In the genomic region with DNA sequence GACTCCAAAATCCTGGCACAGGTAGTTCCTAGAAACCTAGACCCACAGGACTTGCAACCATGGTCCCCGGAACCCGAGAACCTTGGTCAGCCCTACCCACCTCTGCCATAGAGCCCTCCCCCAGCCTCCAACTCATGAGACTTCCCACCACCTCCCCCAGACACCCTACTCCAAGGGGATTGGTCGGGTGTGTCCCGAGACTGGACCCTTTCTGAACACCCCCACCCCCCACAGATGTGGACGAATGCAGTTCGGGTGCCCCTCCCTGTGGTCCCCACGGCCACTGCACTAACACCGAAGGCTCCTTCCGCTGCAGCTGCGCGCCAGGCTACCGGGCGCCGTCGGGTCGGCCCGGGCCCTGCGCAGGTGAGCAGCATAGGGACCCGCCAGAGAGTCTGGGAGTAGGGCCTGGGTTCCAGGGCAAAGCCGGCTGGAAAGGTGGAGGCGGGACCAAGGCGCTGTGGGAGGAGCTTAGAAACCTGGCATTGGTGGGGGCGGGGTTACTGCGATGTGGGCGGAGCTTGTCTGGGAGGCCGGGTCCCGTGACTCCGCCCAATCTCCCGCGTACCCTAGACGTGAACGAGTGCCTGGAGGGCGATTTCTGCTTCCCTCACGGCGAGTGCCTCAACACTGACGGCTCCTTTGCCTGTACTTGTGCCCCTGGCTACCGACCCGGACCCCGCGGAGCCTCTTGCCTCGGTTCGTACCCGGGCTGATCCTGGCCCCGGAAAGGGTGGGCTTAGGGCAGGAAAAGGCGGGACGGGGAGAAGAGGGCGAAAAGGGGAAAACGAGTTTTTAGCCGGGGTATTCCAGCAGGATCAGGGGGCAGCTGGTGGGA, we compare ENCODE assay signal across 8 cellular contexts. TPM values are rescaled to one million over a fixed set of nuclear protein-coding genes. Genes with fewer than 3 reads are reported as not detected.
DNase-seq lines count a peak whose midpoint lies in the region; ATAC-seq, FAIRE-seq and TF ChIP-seq lines count a peak whose summit lies in the region.

No MANE protein-coding gene starts in this region.

- DNase-seq in CD4-positive, CD25-positive, alpha-beta regulatory T cell: peak; percentile 53 to 70 (median 57)
- DNase-seq in activated CD4-positive, alpha-beta T cell treated with anti-CD3 and anti-CD28 coated beads, Interleukin-2, amount 50 U/mL, for 48 hours: peak; percentile 88 to 90
- DNase-seq in endothelial cell of umbilical vein (ENCODE audit: low read depth, low spot score) (no peak), tibial nerve (ENCODE audit: low spot score in 2 of 2) (peak; percentile 57 to 70)

- FAIRE-seq in endothelial cell of umbilical vein (lab: Jason Lieb, UNC): peak; percentile 73

- POLR2A ChIA-PET in endothelial cell of umbilical vein (lab: Charles Lee): no interaction called here

- H3K79me2 ChIP-seq in Loucy (ENCODE audit: insufficient read depth, low read length) (no peaks in the 10 kb centered on the region), endothelial cell of umbilical vein (ENCODE audit: control insufficient read depth, insufficient read depth, low read length) (no peaks in the 10 kb centered on the region)

- peaks cover 50% of the 10 kb centered on the region for H3K4me1 ChIP-seq in CD4-positive, CD25-positive, alpha-beta regulatory T cell (ENCODE audit: control insufficient read depth, insufficient read depth, low read length, poor library complexity, severe bottlenecking)
- H3K4me1 ChIP-seq in Loucy (ENCODE audit: insufficient read depth, low read length, poor library complexity, severe bottlenecking) (peaks cover 17% of the 10 kb centered on the region), endothelial cell of umbilical vein (ENCODE audit: control insufficient read depth, extremely low read depth, insufficient read depth, low read length) (peaks cover 24% of the 10 kb centered on the region), neutrophil (ENCODE audit: control insufficient read depth in 1 of 2, insufficient read depth in 1 of 2, low read depth in 1 of 2, low read length in 1 of 2) (peaks cover 26 to 29% of the 10 kb centered on the region in 2 experiments), tibial nerve (peaks cover 0 to 95% (median 40%) of the 10 kb centered on the region in 4 donors)

- no peaks in the 10 kb centered on the region for H3K27me3 Mint-ChIP-seq in CD4-positive, CD25-positive, alpha-beta regulatory T cell

- H4K20me1 ChIP-seq in Loucy (ENCODE audit: insufficient read depth, low read length, poor library complexity, severe bottlenecking) (peaks cover 12% of the 10 kb centered on the region), endothelial cell of umbilical vein (replicated peaks; ENCODE audit: control insufficient read depth, extremely low read depth, insufficient read depth, low read length) (no peaks in the 10 kb centered on the region)

- CTCF ChIA-PET in endothelial cell of umbilical vein (lab: Charles Lee): interaction anchor here (1.0 to 1.4 kb wide), 2 partner anchors 10 to 22 kb away, joined by 10 to 12 read pairs; no protein-coding TSS in a partner anchor

- H3K9me1 ChIP-seq in endothelial cell of umbilical vein (replicated peaks; ENCODE audit: control insufficient read depth, extremely low read depth, insufficient read depth, low read length): no peaks in the 10 kb centered on the region

- TF ChIP-seq EP300 in tibial nerve (IDR thresholded peaks at IDR 0.05): no peak

- no peaks in the 10 kb centered on the region for H3K9me3 ChIP-seq in CD4-positive, CD25-positive, alpha-beta regulatory T cell (ENCODE audit: control insufficient read depth in 2 of 2, low read length in 2 of 2)
- H3K9me3 ChIP-seq in Loucy (ENCODE audit: insufficient read depth, low read depth, low read length) (no peaks in the 10 kb centered on the region), endothelial cell of umbilical vein (replicated peaks; ENCODE audit: control insufficient read depth, insufficient read depth, low read length) (no peaks in the 10 kb centered on the region), neutrophil (no peaks in the 10 kb centered on the region), tibial nerve (no peaks in the 10 kb centered on the region)

- H3K36me3 ChIP-seq in CD4-positive, CD25-positive, alpha-beta regulatory T cell (ENCODE audit: control insufficient read depth, insufficient read depth, low read length): no peaks in the 10 kb centered on the region
- H3K36me3 ChIP-seq in Loucy (ENCODE audit: insufficient read depth, low read length) (no peaks in the 10 kb centered on the region), endothelial cell of umbilical vein (ENCODE audit: control insufficient read depth in 2 of 2, extremely low read depth in 1 of 2, insufficient read depth in 2 of 2, low read length in 2 of 2) (no peaks in the 10 kb centered on the region), neutrophil (no peaks in the 10 kb centered on the region), tibial nerve (peaks cover 0 to 39% (median 0%) of the 10 kb centered on the region in 3 donors)

- H3K4me1 Mint-ChIP-seq in CD4-positive, CD25-positive, alpha-beta regulatory T cell: peaks cover 8 to 71% (median 28%) of the 10 kb centered on the region in 4 donors

- H3K9ac ChIP-seq in Loucy (ENCODE audit: low read depth, low read length, poor library complexity, severe bottlenecking) (peak overlapping the region; percentile 78), endothelial cell of umbilical vein (replicated peaks; ENCODE audit: extremely low read depth, insufficient read depth, low read length) (peak overlapping the region; percentile 43)

- no TSS peak for BruUV-seq in endothelial cell of umbilical vein (replicated peaks; lab: Mats Ljungman, UMichigan)

- H3K27ac Mint-ChIP-seq in CD4-positive, CD25-positive, alpha-beta regulatory T cell: peak overlapping the region; percentile 32 to 97 (median 94)

- TF ChIP-seq POLR2A in endothelial cell of umbilical vein (IDR thresholded peaks at IDR 0.05; ENCODE audit: low read depth, low read length) (no peak), tibial nerve (IDR thresholded peaks at IDR 0.05) (no peak)

- peak overlapping the region; percentile 70 for H3K4me3 ChIP-seq in CD4-positive, CD25-positive, alpha-beta regulatory T cell (ENCODE audit: low read depth, low read length)
- H3K4me3 ChIP-seq in Loucy (ENCODE audit: low read length, poor library complexity, severe bottlenecking) (peak overlapping the region; percentile 80), endothelial cell of umbilical vein (replicated peaks in 1 of 3; ENCODE audit: insufficient read depth in 1 of 3, low read depth in 1 of 3, low read length in 3 of 3) (peak overlapping the region; percentile 26 to 46 (median 43)), neutrophil (ENCODE audit: low read depth in 1 of 2, low read length in 1 of 2) (peak overlapping the region; percentile 51 to 60), tibial nerve (peak overlapping the region; percentile 28 to 65 (median 60))

- peak overlapping the region; percentile 74 for H3K27ac ChIP-seq in CD4-positive, CD25-positive, alpha-beta regulatory T cell (ENCODE audit: insufficient read depth, low read length, poor library complexity, severe bottlenecking)
- H3K27ac ChIP-seq in endothelial cell of umbilical vein (ENCODE audit: insufficient read depth, low read depth, low read length): peak overlapping the region; percentile 48
- no peak overlapping the region for H3K27ac ChIP-seq in neutrophil
- peak overlapping the region; percentile 35 to 91 (median 85) for H3K27ac ChIP-seq in tibial nerve

- no peaks in the 10 kb centered on the region for H3K9me3 Mint-ChIP-seq in CD4-positive, CD25-positive, alpha-beta regulatory T cell

- H3K9me2 ChIP-seq in Loucy (replicated peaks; ENCODE audit: low read depth, low read length): no peaks in the 10 kb centered on the region

- intact Hi-C loops in endothelial cell of umbilical vein (cut with micrococcal nuclease): no loop called here

- H3F3A ChIP-seq in Loucy (ENCODE audit: low read depth): no peaks in the 10 kb centered on the region

- ATAC-seq in CD4-positive, CD25-positive, alpha-beta regulatory T cell (ENCODE audit: low read depth in 2 of 2): no peak
- ATAC-seq in HG02588 (IDR thresholded peaks at IDR 0.05; ENCODE audit: unreplicated experiment) (no peak), GM21737 (IDR thresholded peaks at IDR 0.05; ENCODE audit: unreplicated experiment) (no peak)

- H3K4me2 ChIP-seq in Loucy (ENCODE audit: low read depth, low read length, poor library complexity, severe bottlenecking) (peak overlapping the region; percentile 100), endothelial cell of umbilical vein (ENCODE audit: insufficient read depth, low read length) (peak overlapping the region; percentile 75)

- H3K4me3 Mint-ChIP-seq in CD4-positive, CD25-positive, alpha-beta regulatory T cell: peak overlapping the region; percentile 89 to 99 (median 98)

- no peak for TF ChIP-seq CTCF in Loucy (conservative IDR thresholded peaks at IDR 0.05; ENCODE audit: low read length)
- no peak for TF ChIP-seq CTCF in endothelial cell of umbilical vein (IDR thresholded peaks at IDR 0.05; ENCODE audit: extremely low read depth in 1 of 2, insufficient read depth in 1 of 2, low read depth in 1 of 2, low read length in 2 of 2)
- no peak for TF ChIP-seq CTCF in neutrophil (IDR thresholded peaks at IDR 0.05)
- no peak for TF ChIP-seq CTCF in tibial nerve (IDR thresholded peaks at IDR 0.05)

- dilution Hi-C loops in endothelial cell of umbilical vein (cut with MboI; ENCODE audit: extremely low pct_ligation_motif_present, low sequenced_read_pairs): no loop called here

- no peaks in the 10 kb centered on the region for H3K36me3 Mint-ChIP-seq in CD4-positive, CD25-positive, alpha-beta regulatory T cell

- no peaks in the 10 kb centered on the region for H3K27me3 ChIP-seq in CD4-positive, CD25-positive, alpha-beta regulatory T cell (ENCODE audit: control insufficient read depth, insufficient read depth, low read length)
- H3K27me3 ChIP-seq in Loucy (ENCODE audit: insufficient read depth, low read length, poor library complexity, severe bottlenecking) (no peaks in the 10 kb centered on the region), endothelial cell of umbilical vein (ENCODE audit: control insufficient read depth in 2 of 2, insufficient read depth in 2 of 2, low read length in 2 of 2) (no peaks in the 10 kb centered on the region), neutrophil (peaks cover 92% of the 10 kb centered on the region), tibial nerve (no peaks in the 10 kb centered on the region)

- 44 to 47% methylated on average over 47 to 49 of the region's 49 CpGs for WGBS in tibial nerve, 2 donors

- H2AFZ ChIP-seq in Loucy (ENCODE audit: low read length) (peak overlapping the region; percentile 86), endothelial cell of umbilical vein (ENCODE audit: low read depth, low read length) (peak overlapping the region; percentile 91)

RNA-seq across cellular contexts. Expression of a gene that starts 11.9 kb away (rescaled TPM):
- 115 TPM for total RNA-seq in CD4-positive, CD25-positive, alpha-beta regulatory T cell
- polyA plus RNA-seq in CD4-positive, CD25-positive, alpha-beta regulatory T cell: 10 to 100 TPM; 20.7 to 32.0 (median 26.7) TPM
- total RNA-seq in endothelial cell of umbilical vein (38.0 and 67.4 TPM in 2 replicates), tibial nerve (1,000 to 10,000 TPM in 2 of 4 donors, 100 to 1,000 TPM in 2; 851 to 1,504 (median 1,156) TPM)
- 25.9 and 31.4 TPM in 2 replicates for polyA plus RNA-seq in endothelial cell of umbilical vein
- 17.5 and 20.4 TPM in 2 replicates for polyA plus RNA-seq in endothelial cell of umbilical vein (2011; cell fraction: cytosol; rRNA removed)
- polyA plus RNA-seq in endothelial cell of umbilical vein (2011; cell fraction: nucleus; rRNA removed): 93.6 and 95.8 TPM in 2 replicates
- polyA plus RNA-seq in endothelial cell of umbilical vein (2012): 72.8 and 137 TPM in 2 replicates
- 18.8 and 20.0 TPM in 2 replicates for polyA minus RNA-seq in endothelial cell of umbilical vein
- 34.3 TPM for polyA minus RNA-seq in endothelial cell of umbilical vein (2011; cell fraction: cytosol; rRNA and poly(A)+ RNA removed)
- polyA minus RNA-seq in endothelial cell of umbilical vein (2011; cell fraction: nucleus; rRNA and poly(A)+ RNA removed): 17.3 and 24.0 TPM in 2 replicates

RNA-seq across cellular contexts. Expression of a gene that starts 36.4 kb away (rescaled TPM):
- 195 TPM for total RNA-seq in CD4-positive, CD25-positive, alpha-beta regulatory T cell
- 100 to 1,000 TPM; 120 to 172 (median 151) TPM for polyA plus RNA-seq in CD4-positive, CD25-positive, alpha-beta regulatory T cell
- total RNA-seq in endothelial cell of umbilical vein (100 and 106 TPM in 2 replicates), tibial nerve (100 to 1,000 TPM in 1 of 4 donors, 10 to 100 TPM in 3; 40.8 to 129 (median 51.2) TPM)
- polyA plus RNA-seq in endothelial cell of umbilical vein: 113 and 171 TPM in 2 replicates
- polyA plus RNA-seq in endothelial cell of umbilical vein (2011; cell fraction: cytosol; rRNA removed): 67.5 and 75.3 TPM in 2 replicates
- 115 and 165 TPM in 2 replicates for polyA plus RNA-seq in endothelial cell of umbilical vein (2011; cell fraction: nucleus; rRNA removed)
- polyA plus RNA-seq in endothelial cell of umbilical vein (2012): 90.1 and 118 TPM in 2 replicates
- 56.6 and 78.9 TPM in 2 replicates for polyA minus RNA-seq in endothelial cell of umbilical vein
- 72.2 TPM for polyA minus RNA-seq in endothelial cell of umbilical vein (2011; cell fraction: cytosol; rRNA and poly(A)+ RNA removed)
- 28.8 and 52.6 TPM in 2 replicates for polyA minus RNA-seq in endothelial cell of umbilical vein (2011; cell fraction: nucleus; rRNA and poly(A)+ RNA removed)
